ENCODE assay signal across 15 cellular contexts in the genomic region with DNA sequence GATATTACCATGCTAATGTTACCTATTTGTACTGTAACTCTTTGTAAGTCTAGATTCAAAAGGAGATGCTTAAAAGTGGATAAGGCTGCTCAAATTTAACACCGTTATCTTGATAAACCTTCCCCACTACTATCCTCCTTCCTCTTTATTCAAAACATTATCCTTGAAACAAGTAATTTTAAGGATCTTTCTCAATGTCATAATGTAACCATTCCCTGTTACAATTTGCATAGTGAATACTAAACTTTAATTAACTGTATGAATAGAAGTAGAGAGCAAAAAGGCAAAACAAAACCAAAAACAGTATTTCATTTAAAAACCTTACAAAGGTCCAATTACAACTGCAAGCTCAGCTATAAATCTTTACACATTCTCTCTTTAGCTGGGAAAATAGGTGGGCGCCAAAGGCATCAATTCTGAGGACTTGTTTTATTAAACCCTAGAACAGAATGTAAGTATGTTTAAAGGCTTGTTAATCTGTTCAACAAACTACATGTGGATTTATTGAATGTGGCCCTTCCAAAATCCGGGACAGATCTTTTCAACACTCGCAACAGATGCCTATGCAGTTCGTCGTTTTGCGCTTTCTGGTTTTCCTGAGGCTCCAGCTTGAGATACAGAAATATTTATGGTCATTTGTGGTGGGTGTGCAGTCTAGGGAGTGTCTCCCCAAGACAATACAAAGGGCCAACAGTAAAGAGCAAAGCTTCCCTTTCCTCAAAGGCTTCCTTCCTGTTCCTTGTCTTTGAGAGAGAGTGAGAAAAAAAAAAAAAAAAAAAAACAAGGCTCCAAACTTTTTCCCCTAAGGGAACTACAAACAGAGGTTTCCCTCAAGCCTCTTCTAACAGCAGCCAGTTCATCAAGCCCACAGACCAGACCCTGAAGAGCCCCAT. TPM values are rescaled to one million over a fixed set of nuclear protein-coding genes. Genes with fewer than 3 reads are reported as not detected.
DNase-seq lines count a peak whose midpoint lies in the region; ATAC-seq and TF ChIP-seq lines count a peak whose summit lies in the region.
"Had no signal": no experiment of that assay in that cellular context is flagged by ENCODE, and none has a peak within 500 bp of the region (broad histone marks: within the 10 kb centered on the region; RNA-seq: fewer than 3 reads in every experiment).

No MANE protein-coding gene starts in this region.

- TF ChIP-seq CTCF in gastroesophageal sphincter (IDR thresholded peaks at IDR 0.05) (no peak), neural progenitor cell (IDR thresholded peaks at IDR 0.05) (no peak)

- H3K27ac Mint-ChIP-seq in neural progenitor cell = no peak overlapping the region
- H3K27ac Mint-ChIP-seq: activated CD4-positive, alpha-beta memory T cell treated with anti-CD3 and anti-CD28 coated beads, Interleukin-2, amount 10 ng/mL, durations not matched to agents 7 days and 5 days; activated naive CD4-positive, alpha-beta T cell treated with anti-CD3 and anti-CD28 coated beads, Interleukin-2, amount 50 U/mL, for 72 hours; memory B cell had no signal

- TF ChIP-seq POLR2A in gastroesophageal sphincter (IDR thresholded peaks at IDR 0.05) = no peak

- H3K9me3 ChIP-seq in gastroesophageal sphincter = no peaks in the 10 kb centered on the region
- no peaks in the 10 kb centered on the region for H3K9me3 ChIP-seq in neural progenitor cell (ENCODE audit: low read depth)

- H3K4me1 Mint-ChIP-seq in neural progenitor cell = peaks cover 12% of the 10 kb centered on the region
- H3K4me1 Mint-ChIP-seq: activated CD4-positive, alpha-beta memory T cell treated with anti-CD3 and anti-CD28 coated beads, Interleukin-2, amount 10 ng/mL, durations not matched to agents 7 days and 5 days had no signal

- peaks cover 9% of the 10 kb centered on the region for H3K9me3 Mint-ChIP-seq in neural progenitor cell
- H3K9me3 Mint-ChIP-seq: activated CD4-positive, alpha-beta memory T cell treated with anti-CD3 and anti-CD28 coated beads, Interleukin-2, amount 10 ng/mL, durations not matched to agents 7 days and 5 days; activated naive CD4-positive, alpha-beta T cell treated with anti-CD3 and anti-CD28 coated beads, Interleukin-2, amount 50 U/mL, for 72 hours; memory B cell had no signal

- H3K27me3 Mint-ChIP-seq in neural progenitor cell (ENCODE audit: insufficient read depth, low read depth) = no peaks in the 10 kb centered on the region

- H3K27ac ChIP-seq in gastroesophageal sphincter = peak overlapping the region in 3 of 4 donors; percentile 40 to 64 (median 48)
- H3K27ac ChIP-seq in neural progenitor cell = peak overlapping the region; percentile 47
- no peak overlapping the region for H3K27ac ChIP-seq in substantia nigra (ENCODE audit: low read depth, low read length, poor library complexity, severe bottlenecking)

- no peak overlapping the region for H3K4me3 Mint-ChIP-seq in neural progenitor cell
- H3K4me3 Mint-ChIP-seq: activated CD4-positive, alpha-beta memory T cell treated with anti-CD3 and anti-CD28 coated beads, Interleukin-2, amount 10 ng/mL, durations not matched to agents 7 days and 5 days; memory B cell had no signal

- H3K36me3 ChIP-seq in gastroesophageal sphincter = no peaks in the 10 kb centered on the region
- H3K36me3 ChIP-seq in neural progenitor cell = no peaks in the 10 kb centered on the region

- no peak overlapping the region for H2AFZ ChIP-seq in neural progenitor cell (replicated peaks)

- peaks cover 5% of the 10 kb centered on the region for H3F3A ChIP-seq in neural progenitor cell (ENCODE audit: low read depth)

- H3K9ac ChIP-seq in neural progenitor cell = no peak overlapping the region

- H3K4me1 ChIP-seq in gastroesophageal sphincter = peaks cover 5 to 74% (median 36%) of the 10 kb centered on the region in 3 donors
- peaks cover 18% of the 10 kb centered on the region for H3K4me1 ChIP-seq in neural progenitor cell

- H3K36me3 Mint-ChIP-seq in neural progenitor cell = peaks cover 6% of the 10 kb centered on the region
- H3K36me3 Mint-ChIP-seq: activated naive CD4-positive, alpha-beta T cell treated with anti-CD3 and anti-CD28 coated beads, Interleukin-2, amount 50 U/mL, for 72 hours had no signal

- H3K27me3 ChIP-seq in gastroesophageal sphincter (no peaks in the 10 kb centered on the region), neural progenitor cell (no peaks in the 10 kb centered on the region)

- H3K79me2 ChIP-seq in neural progenitor cell (ENCODE audit: low read depth) = peaks cover 67% of the 10 kb centered on the region

- no peak for TF ChIP-seq EP300 in gastroesophageal sphincter (IDR thresholded peaks at IDR 0.05)

- peak overlapping the region; percentile 51 for H3K4me2 ChIP-seq in neural progenitor cell

- H3K4me3 ChIP-seq in gastroesophageal sphincter (no peak overlapping the region), neural progenitor cell (no peak overlapping the region)

- in situ Hi-C loops in SK-MEL-5 (cut with HindIII; ENCODE audit: low pct_unique_long_range_greater_than_20kb, low sequenced_read_pairs) = no loop called here

- WGBS in gastroesophageal sphincter (ENCODE audit: low coverage in 1 of 2), 2 donors = 36 to 49% methylated on average over 7 of the region's 7 CpGs

- ATAC-seq in gastroesophageal sphincter (no peak), HG03432 (IDR thresholded peaks at IDR 0.05; ENCODE audit: unreplicated experiment) (no peak)
- ATAC-seq: activated naive CD4-positive, alpha-beta T cell treated with anti-CD3 and anti-CD28 coated beads, Interleukin-2, amount 50 U/mL, for 72 hours had no signal

- DNase-seq in CD1c-positive myeloid dendritic cell (ENCODE audit: extremely low spot score) (peak; percentile 18), SK-MEL-5 (ENCODE audit: low read depth, low spot score) (peak; percentile 57), neural progenitor cell (ENCODE audit: low spot score) (no peak), substantia nigra (lab: John Stamatoyannopoulos, UW) (no peak)
- DNase-seq in activated CD4-positive, alpha-beta T cell treated with anti-CD3 and anti-CD28 coated beads for 4 hours = no peak
- DNase-seq in activated T-cell treated with anti-CD3 and anti-CD28 coated beads, Interleukin-2, amount 50 U/mL, for 1 hour = no peak
- DNase-seq: activated CD4-positive, alpha-beta memory T cell treated with anti-CD3 and anti-CD28 coated beads, Interleukin-2, amount 10 ng/mL, durations not matched to agents 7 days and 5 days; AML-193; hypothalamus; NCI-H1436; NCI-H82 had no signal

- no peaks in the 10 kb centered on the region for H4K20me1 ChIP-seq in neural progenitor cell (ENCODE audit: low read depth)

RNA-seq across cellular contexts. Expression of gene KIF13A, which starts 15.1 kb away (rescaled TPM):
- total RNA-seq in SK-MEL-5 (2014; rRNA removed; shearing (Covaris generic)) = 44.6 and 46.2 TPM in 2 replicates
- 35.6 and 52.5 TPM in 2 replicates for polyA plus RNA-seq in SK-MEL-5 (2015; cell fraction: cytosol; rRNA removed)
- 25.4 and 28.2 TPM in 2 replicates for polyA plus RNA-seq in SK-MEL-5 (2015; cell fraction: nucleus; rRNA removed)
- total RNA-seq in gastroesophageal sphincter = 10 to 100 TPM; 67.7 to 98.9 (median 84.1) TPM
- total RNA-seq in neural progenitor cell (ENCODE audit: low replicate concordance) = 26.0 and 29.0 TPM in 2 replicates
- total RNA-seq: activated CD4-positive, alpha-beta memory T cell treated with anti-CD3 and anti-CD28 coated beads, Interleukin-2, amount 10 ng/mL, durations not matched to agents 7 days and 5 days had no signal

Comparison
In these comparisons a context has a peak if more than half of its experiments do, and no peak if none do; other contexts are left out.
1. DNase-seq: peak in CD1c-positive myeloid dendritic cell (single experiment) and SK-MEL-5 (single experiment); none in neural progenitor cell (single experiment), substantia nigra (0 of 49), activated CD4-positive, alpha-beta T cell treated with anti-CD3 and anti-CD28 coated beads for 4 hours (0 of 2) and activated T-cell treated with anti-CD3 and anti-CD28 coated beads, Interleukin-2, amount 50 U/mL, for 1 hour (single experiment).